Comparison of ENCODE assay signal across 23 cellular contexts in the genomic region with DNA sequence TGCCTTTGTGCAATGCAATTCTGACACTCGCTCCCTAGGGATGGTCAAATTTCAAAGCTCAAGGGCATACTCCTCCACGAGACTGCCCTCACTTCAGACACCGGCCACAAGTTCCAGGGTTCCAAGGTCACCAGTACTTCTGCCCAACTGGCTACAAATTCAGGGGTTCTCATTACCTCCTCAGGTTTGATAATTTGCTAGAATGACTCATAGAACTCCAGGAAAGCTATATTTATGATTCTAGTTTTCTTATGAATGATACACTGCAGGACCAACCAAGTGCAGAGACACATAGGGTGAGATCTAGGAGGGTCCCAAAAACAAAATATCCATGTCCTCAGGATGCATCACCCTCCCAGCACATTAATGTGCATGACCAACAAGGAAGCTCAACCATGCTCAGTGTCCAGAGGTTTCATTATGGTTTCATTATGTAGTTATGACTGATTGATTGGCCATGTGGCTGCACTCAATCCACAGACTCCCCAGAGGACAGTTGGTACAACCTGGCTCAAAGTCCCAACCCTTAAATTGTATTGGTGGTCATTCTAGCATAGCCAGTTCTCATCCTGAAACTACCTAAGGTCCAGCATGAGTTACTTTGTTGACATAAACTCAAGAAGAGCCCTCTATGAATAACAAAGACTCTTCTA.
DNase-seq lines count a peak whose midpoint lies in the region; ATAC-seq and TF ChIP-seq lines count a peak whose summit lies in the region.
"Had no signal": no experiment of that assay in that cellular context is flagged by ENCODE, and none has a peak within 500 bp of the region (broad histone marks: within the 10 kb centered on the region; RNA-seq: fewer than 3 reads in every experiment).

No MANE protein-coding gene starts in this region.

- no peaks in the 10 kb centered on the region for H3K36me3 ChIP-seq in sigmoid colon
- H3K36me3 ChIP-seq: adrenal gland, gastroesophageal sphincter, neural progenitor cell, right atrium auricular region, vagina had no signal

- H3K27ac Mint-ChIP-seq in T-cell = no peak overlapping the region
- H3K27ac Mint-ChIP-seq: activated CD4-positive, alpha-beta T cell treated with anti-CD3 and anti-CD28 coated beads for 36 hours; neural progenitor cell; T-helper 17 cell had no signal

- no peak overlapping the region for H3K4me3 Mint-ChIP-seq in T-cell
- H3K4me3 Mint-ChIP-seq: activated CD4-positive, alpha-beta T cell treated with anti-CD3 and anti-CD28 coated beads for 36 hours; activated T-cell treated with anti-CD3 and anti-CD28 coated beads, Interleukin-2, amount 50 U/mL, for 4 hours; CD14-positive monocyte; neural progenitor cell; T-helper 17 cell had no signal

- no peak overlapping the region for H3K27ac ChIP-seq in sigmoid colon
- H3K27ac ChIP-seq: adrenal gland, gastroesophageal sphincter, neural progenitor cell, right atrium auricular region, RWPE1, vagina had no signal

- peak; percentile 52 for ATAC-seq in GM19324 (IDR thresholded peaks at IDR 0.05; ENCODE audit: low FRiP score, unreplicated experiment)
- peak; percentile 75 for ATAC-seq in HG02678 (IDR thresholded peaks at IDR 0.05; ENCODE audit: unreplicated experiment)
- ATAC-seq in HG03159 (IDR thresholded peaks at IDR 0.05; ENCODE audit: unreplicated experiment) = peak; percentile 83
- ATAC-seq in T-cell (replicated peaks in 1 of 4) = no peak
- ATAC-seq: activated CD4-positive, alpha-beta T cell treated with anti-CD3 and anti-CD28 coated beads for 36 hours; activated T-cell treated with anti-CD3 and anti-CD28 coated beads, Interleukin-2, amount 50 U/mL, for 4 hours; gastroesophageal sphincter; T-helper 17 cell had no signal

- no peak overlapping the region for H3K4me3 ChIP-seq in sigmoid colon
- H3K4me3 ChIP-seq: adrenal gland, gastroesophageal sphincter, neural progenitor cell, right atrium auricular region, vagina had no signal

- no peaks in the 10 kb centered on the region for H3K9me3 Mint-ChIP-seq in T-cell
- H3K9me3 Mint-ChIP-seq: neural progenitor cell had no signal

- H3K4me1 Mint-ChIP-seq in T-cell = no peaks in the 10 kb centered on the region
- H3K4me1 Mint-ChIP-seq: activated CD4-positive, alpha-beta T cell treated with anti-CD3 and anti-CD28 coated beads for 36 hours; neural progenitor cell; T-helper 17 cell had no signal

- CTCF ChIA-PET in T-cell (lab: Charles Lee) = no interaction called here

- WGBS in sigmoid colon, 2 donors = 86 to 91% methylated on average over 3 of the region's 3 CpGs

- no peaks in the 10 kb centered on the region for H3K27me3 ChIP-seq in sigmoid colon
- H3K27me3 ChIP-seq: adrenal gland, gastroesophageal sphincter, neural progenitor cell, right atrium auricular region, vagina had no signal

- intact Hi-C loops in sigmoid colon (cut with DNase I) = no loop called here

- no peak for DNase-seq in T-cell
- DNase-seq in dermis blood vessel endothelial cell = no peak
- no peak for DNase-seq in GM20000 (ENCODE audit: low spot score)
- DNase-seq in sigmoid colon = no peak
- DNase-seq: activated CD4-positive, alpha-beta T cell treated with anti-CD3 and anti-CD28 coated beads for 36 hours; activated T-cell treated with anti-CD3 and anti-CD28 coated beads, Interleukin-2, amount 50 U/mL, for 4 hours; adrenal gland; EL; GOT3; mesenchymal stem cell; NCI-H1930; NCI-H526 treated with DMSO at 0.1 percent for 48 hours; stimulated activated CD4-positive, alpha-beta T cell treated with anti-CD3 and anti-CD28 coated beads, Interleukin-4, amount 100 ng/mL, for 1 hour; T-helper 17 cell had no signal

- H3K9me3 ChIP-seq in sigmoid colon = no peaks in the 10 kb centered on the region
- H3K9me3 ChIP-seq: adrenal gland, gastroesophageal sphincter, right atrium auricular region, vagina had no signal

- no peaks in the 10 kb centered on the region for H3K4me1 ChIP-seq in sigmoid colon
- H3K4me1 ChIP-seq: adrenal gland, gastroesophageal sphincter, neural progenitor cell, right atrium auricular region, vagina had no signal

- TF ChIP-seq CTCF in GM20000 (IDR thresholded peaks at IDR 0.05; ENCODE audit: extremely low read depth, missing control alignments) = no peak
- no peak for TF ChIP-seq CTCF in sigmoid colon (IDR thresholded peaks at IDR 0.05)

- no peaks in the 10 kb centered on the region for H3K36me3 Mint-ChIP-seq in T-cell
- H3K36me3 Mint-ChIP-seq: neural progenitor cell had no signal

- TF ChIP-seq POLR2A in sigmoid colon (IDR thresholded peaks at IDR 0.05) = no peak

- TF ChIP-seq EP300 in sigmoid colon (IDR thresholded peaks at IDR 0.05) = no peak

- peaks cover 0 to 6% of the 10 kb centered on the region in 2 donors for H3K27me3 Mint-ChIP-seq in T-cell
- H3K27me3 Mint-ChIP-seq: activated CD4-positive, alpha-beta T cell treated with anti-CD3 and anti-CD28 coated beads for 36 hours; T-helper 17 cell had no signal

- POLR2A ChIA-PET in T-cell (lab: Charles Lee) = no interaction called here

Comparison
In these comparisons a context has a peak if more than half of its experiments do, and no peak if none do; other contexts are left out.
1. ATAC-seq: peak in GM19324 (single experiment), HG02678 (single experiment) and HG03159 (single experiment); none in T-cell (0 of 4).